ENCODE assay signal across 26 cellular contexts in genomic region chr7:118867860-118868259, GRCh38.
A peak's percentile ranks its signal among the peaks of the same experiment; 100 is the strongest.
DNase-seq lines count a peak whose midpoint lies in the region; ATAC-seq, FAIRE-seq and TF ChIP-seq lines count a peak whose summit lies in the region.
"Had no signal": no experiment of that assay in that cellular context is flagged by ENCODE, and none has a peak within 500 bp of the region (broad histone marks: within the 10 kb centered on the region; RNA-seq: fewer than 3 reads in every experiment).

No MANE protein-coding gene starts in this region.

- H3K36me3 ChIP-seq in mammary epithelial cell (ENCODE audit: insufficient read depth, low read length) (no peaks in the 10 kb centered on the region), Loucy (ENCODE audit: insufficient read depth, low read length) (no peaks in the 10 kb centered on the region), K562 (ENCODE audit: control insufficient read depth, insufficient read depth, low read length) (no peaks in the 10 kb centered on the region), smooth muscle cell (ENCODE audit: low read depth) (no peaks in the 10 kb centered on the region)
- H3K36me3 ChIP-seq: BLaER1 treated with 17β-estradiol and CSF1 and Interleukin-3, amounts not matched to agents 10 nM and 100 nM had no signal

- DNase-seq in MCF 10A (ENCODE audit: unreplicated experiment): no peak
- DNase-seq in mammary epithelial cell: no peak
- no peak for DNase-seq in K562 (ENCODE audit: extremely low read depth in 1 of 4, low spot score in 3 of 4)
- DNase-seq in smooth muscle cell (lab: John Stamatoyannopoulos, UW; ENCODE audit: unreplicated experiment): no peak
- DNase-seq in inferior parietal cortex (ENCODE audit: extremely low spot score): no peak
- DNase-seq: AML-193; Caco-2; Calu3; CD4-positive, alpha-beta T cell; CD8-positive, alpha-beta T cell; DND-41; EL; GDM1 had no signal

- H2AFZ ChIP-seq in mammary epithelial cell (ENCODE audit: low read depth, low read length) (no peak overlapping the region), Loucy (ENCODE audit: low read length) (peak overlapping the region; percentile 33; the same call in 1 of the 2 replicates), K562 (ENCODE audit: low read depth, low read length) (no peak overlapping the region), smooth muscle cell (ENCODE audit: low read depth) (peak overlapping the region; percentile 57)

- H3F3A ChIP-seq in Loucy (ENCODE audit: low read depth): no peaks in the 10 kb centered on the region
- no peaks in the 10 kb centered on the region for H3F3A ChIP-seq in smooth muscle cell (ENCODE audit: low read depth)

- H3K4me3 Mint-ChIP-seq in MCF 10A (ENCODE audit: unreplicated experiment): no peak overlapping the region
- H3K4me3 Mint-ChIP-seq: B cell; CD4-positive, alpha-beta T cell; CD8-positive, alpha-beta T cell had no signal

- CTCF ChIA-PET in MCF 10A (lab: Yijun Ruan, JAX): interaction anchor here (0.5 to 2.2 kb wide), 5 partner anchors 9 to 1282 kb away, joined by 3 to 5 read pairs (median 4); no protein-coding TSS in a partner anchor
- CTCF ChIA-PET in mammary epithelial cell (lab: Charles Lee; ENCODE audit: low non-redundant PET): no interaction called here
- CTCF ChIA-PET in K562 (lab: Yijun Ruan, JAX; ENCODE audit: low intra/inter-chr PET ratio): no interaction called here

- H3K4me1 ChIP-seq in mammary epithelial cell (ENCODE audit: insufficient read depth, low read length) (peaks cover 7% of the 10 kb centered on the region), Loucy (ENCODE audit: insufficient read depth, low read length, poor library complexity, severe bottlenecking) (peaks cover 3% of the 10 kb centered on the region), K562 (replicated peaks in 1 of 2; ENCODE audit: control insufficient read depth in 2 of 2, insufficient read depth in 2 of 2, low read length in 2 of 2) (no peaks in the 10 kb centered on the region), smooth muscle cell (ENCODE audit: low read depth) (no peaks in the 10 kb centered on the region)
- H3K4me1 ChIP-seq: A549, Caco-2 had no signal

- H3K27ac ChIP-seq in mammary epithelial cell (ENCODE audit: insufficient read depth, low read depth, low read length) (no peak overlapping the region), K562 (ENCODE audit: extremely low read depth, low read depth, low read length) (peak overlapping the region; percentile 30; the same call in 1 of the 3 replicates), smooth muscle cell (ENCODE audit: low read depth) (no peak overlapping the region)
- H3K27ac ChIP-seq: 22Rv1; A549; BLaER1 treated with 17β-estradiol and CSF1 and Interleukin-3, amounts not matched to agents 10 nM and 100 nM; C4-2B had no signal

- 0 out of 2 replicates have a peak, but pooled peaks have one; percentile 15 for TF ChIP-seq EP300 in K562 (IDR thresholded peaks at IDR 0.05; ENCODE audit: low read length)

- H3K9me1 ChIP-seq in K562 (ENCODE audit: control insufficient read depth, insufficient read depth, low read length): no peaks in the 10 kb centered on the region

- H3K79me2 ChIP-seq in mammary epithelial cell (ENCODE audit: insufficient read depth, low read length) (no peaks in the 10 kb centered on the region), Loucy (ENCODE audit: insufficient read depth, low read length) (no peaks in the 10 kb centered on the region), K562 (ENCODE audit: control insufficient read depth, insufficient read depth, low read length) (no peaks in the 10 kb centered on the region), smooth muscle cell (ENCODE audit: low read depth) (no peaks in the 10 kb centered on the region)

- H3K9ac ChIP-seq in mammary epithelial cell (ENCODE audit: insufficient read depth, low read length): no peak overlapping the region
- no peak overlapping the region for H3K9ac ChIP-seq in Loucy (ENCODE audit: low read depth, low read length, poor library complexity, severe bottlenecking)
- H3K9ac ChIP-seq in K562 (ENCODE audit: insufficient read depth in 1 of 2, low read depth in 2 of 2, low read length in 2 of 2): no peak overlapping the region
- no peak overlapping the region for H3K9ac ChIP-seq in smooth muscle cell (ENCODE audit: low read depth)
- H3K9ac ChIP-seq: BLaER1 treated with 17β-estradiol and CSF1 and Interleukin-3, amounts not matched to agents 10 nM and 100 nM had no signal

- WGBS in mammary epithelial cell (ENCODE audit: low coverage, missing lambda C conversion rate): 70% methylated on average over 3 of the region's 3 CpGs
- 0% methylated on average over 3 of the region's 3 CpGs for WGBS in K562 (ENCODE audit: insufficient coverage, low coverage, missing lambda C conversion rate)
- 66% methylated on average over 3 of the region's 3 CpGs for WGBS in smooth muscle cell (ENCODE audit: low lambda C conversion rate)

- dilution Hi-C loops in mammary epithelial cell (cut with HindIII; ENCODE audit: low sequenced_read_pairs): no loop called here

- intact Hi-C loops in MCF 10A (cut with micrococcal nuclease) (no loop called here), mammary epithelial cell (cut with micrococcal nuclease) (no loop called here), K562 (cut with micrococcal nuclease) (no loop called here)

- no peak for FAIRE-seq in K562 (lab: Jason Lieb, UNC)
- FAIRE-seq: A549, D721Med, GM12878, GM12892, GM18507, GM19239 had no signal

- in situ Hi-C loops in mammary epithelial cell (cut with MboI; ENCODE audit: low sequenced_read_pairs in 2 of 2): no loop called here
- in situ Hi-C loops in K562 (cut with MboI): no loop called here

- peaks cover 54% of the 10 kb centered on the region for H3K27me3 Mint-ChIP-seq in MCF 10A (ENCODE audit: insufficient read depth, unreplicated experiment)
- H3K27me3 Mint-ChIP-seq: B cell; CD4-positive, alpha-beta T cell had no signal

- peak overlapping the region; percentile 40 for H3K27ac Mint-ChIP-seq in MCF 10A (ENCODE audit: low read depth, unreplicated experiment)
- H3K27ac Mint-ChIP-seq: B cell; CD4-positive, alpha-beta T cell; CD8-positive, alpha-beta T cell had no signal

- H3K9me3 Mint-ChIP-seq in MCF 10A (ENCODE audit: unreplicated experiment): no peaks in the 10 kb centered on the region

- H3K9me3 ChIP-seq in mammary epithelial cell (replicated peaks; ENCODE audit: insufficient read depth, low read length) (no peaks in the 10 kb centered on the region), Loucy (ENCODE audit: insufficient read depth, low read depth, low read length) (no peaks in the 10 kb centered on the region), K562 (replicated peaks; ENCODE audit: control insufficient read depth, insufficient read depth, low read depth, low read length) (no peaks in the 10 kb centered on the region), smooth muscle cell (replicated peaks; ENCODE audit: low read depth) (no peaks in the 10 kb centered on the region)
- H3K9me3 ChIP-seq: A549; BLaER1 treated with 17β-estradiol and CSF1 and Interleukin-3, amounts not matched to agents 10 nM and 100 nM; Caco-2 had no signal

- H4K20me1 ChIP-seq in mammary epithelial cell (ENCODE audit: insufficient read depth, low read length): no peaks in the 10 kb centered on the region
- no peaks in the 10 kb centered on the region for H4K20me1 ChIP-seq in Loucy (ENCODE audit: insufficient read depth, low read length, poor library complexity, severe bottlenecking)
- H4K20me1 ChIP-seq in K562 (replicated peaks; ENCODE audit: control insufficient read depth, insufficient read depth, low read length): no peaks in the 10 kb centered on the region
- H4K20me1 ChIP-seq in smooth muscle cell (ENCODE audit: low read depth): no peaks in the 10 kb centered on the region
- H4K20me1 ChIP-seq: BLaER1 treated with 17β-estradiol and CSF1 and Interleukin-3, amounts not matched to agents 10 nM and 100 nM had no signal

- TF ChIP-seq CTCF in MCF 10A (IDR thresholded peaks at IDR 0.05; ENCODE audit: unreplicated experiment) (no peak), mammary epithelial cell (conservative IDR thresholded peaks at IDR 0.05 in 1 of 2, IDR thresholded peaks at IDR 0.05 in 1 of 2; ENCODE audit: extremely low read depth in 1 of 2, insufficient read depth in 1 of 2, low read depth in 1 of 2, low read length in 2 of 2) (no peak), Loucy (conservative IDR thresholded peaks at IDR 0.05; ENCODE audit: low read length) (no peak), K562 (IDR thresholded peaks at IDR 0.05 in 2 of 3, conservative IDR thresholded peaks at IDR 0.05 in 1 of 3; ENCODE audit: insufficient read depth in 2 of 3, low read depth in 1 of 3, low read length in 3 of 3) (no peak), smooth muscle cell (IDR thresholded peaks at IDR 0.05; ENCODE audit: borderline replicate concordance, insufficient read depth, poor library complexity, severe bottlenecking) (no peak)

- no peak for TF ChIP-seq RAD21 in K562 (CRISPR knock-in tag; conservative IDR thresholded peaks at IDR 0.05 in 1 of 2, IDR thresholded peaks at IDR 0.05 in 1 of 2)

- no peaks in the 10 kb centered on the region for H3K9me2 ChIP-seq in Loucy (replicated peaks; ENCODE audit: low read depth, low read length)

- ATAC-seq in K562: 0 out of 3 replicates have a peak, but pooled peaks have one; percentile 25
- ATAC-seq in GM18907 (IDR thresholded peaks at IDR 0.05; ENCODE audit: unreplicated experiment): no peak
- ATAC-seq in HG03354 (IDR thresholded peaks at IDR 0.05; ENCODE audit: poor library complexity, severe bottlenecking, unreplicated experiment): no peak
- ATAC-seq: A549; CD8-positive, alpha-beta T cell; GM12878 had no signal

- TF ChIP-seq POLR2A in K562 (conservative IDR thresholded peaks at IDR 0.05): no peak

- POLR2A ChIA-PET in MCF 10A (lab: Yijun Ruan, JAX) (no interaction called here), K562 (lab: Yijun Ruan, JAX) (no interaction called here)

- no TSS peak for BruUV-seq in MCF 10A (replicated peaks; lab: Mats Ljungman, UMichigan)
- no TSS peak for BruUV-seq in mammary epithelial cell (replicated peaks; lab: Mats Ljungman, UMichigan)
- no TSS peak for BruUV-seq in K562 (replicated peaks; lab: Mats Ljungman, UMichigan)

- H3K36me3 Mint-ChIP-seq in MCF 10A (ENCODE audit: insufficient read depth, unreplicated experiment): no peaks in the 10 kb centered on the region
- H3K36me3 Mint-ChIP-seq: CD8-positive, alpha-beta T cell had no signal

- H3K4me3 ChIP-seq in mammary epithelial cell (replicated peaks in 1 of 3; ENCODE audit: insufficient read depth in 1 of 3, low read depth in 2 of 3, low read length in 3 of 3) (no peak overlapping the region), Loucy (ENCODE audit: low read length, poor library complexity, severe bottlenecking) (no peak overlapping the region), K562 (no peak overlapping the region), smooth muscle cell (no peak overlapping the region)
- H3K4me3 ChIP-seq: A549; BLaER1 treated with 17β-estradiol and CSF1 and Interleukin-3, amounts not matched to agents 10 nM and 100 nM; GM12878 had no signal

- H3K4me1 Mint-ChIP-seq in MCF 10A (ENCODE audit: insufficient read depth, unreplicated experiment): no peaks in the 10 kb centered on the region
- H3K4me1 Mint-ChIP-seq: B cell had no signal

- H3K4me2 ChIP-seq in mammary epithelial cell (ENCODE audit: insufficient read depth, low read depth, low read length) (no peak overlapping the region), Loucy (ENCODE audit: low read depth, low read length, poor library complexity, severe bottlenecking) (no peak overlapping the region), K562 (ENCODE audit: insufficient read depth, low read length) (no peak overlapping the region), smooth muscle cell (no peak overlapping the region)
- H3K4me2 ChIP-seq: A549 had no signal

- H3K27me3 ChIP-seq in mammary epithelial cell (ENCODE audit: insufficient read depth, low read length) (peaks cover 6% of the 10 kb centered on the region), Loucy (ENCODE audit: insufficient read depth, low read length, poor library complexity, severe bottlenecking) (no peaks in the 10 kb centered on the region), K562 (ENCODE audit: control insufficient read depth in 2 of 2, insufficient read depth in 2 of 2, low read length in 2 of 2) (no peaks in the 10 kb centered on the region), smooth muscle cell (ENCODE audit: low read depth) (no peaks in the 10 kb centered on the region)
- H3K27me3 ChIP-seq: BLaER1 treated with 17β-estradiol and CSF1 and Interleukin-3, amounts not matched to agents 10 nM and 100 nM had no signal

Comparison
In these comparisons a context has a peak if more than half of its experiments do, and no peak if none do; other contexts are left out.
1. H2AFZ ChIP-seq: peak in Loucy (single experiment) and smooth muscle cell (single experiment); none in mammary epithelial cell (single experiment) and K562 (single experiment).